In genomic region chr1:43545686-43546387, GRCh38 we compare ENCODE assay signal across 10 cellular contexts. TPM values are rescaled to one million over a fixed set of nuclear protein-coding genes. Genes with fewer than 3 reads are reported as not detected.
DNase-seq lines count a peak whose midpoint lies in the region; ATAC-seq and TF ChIP-seq lines count a peak whose summit lies in the region.
"Had no signal": no experiment of that assay in that cellular context is flagged by ENCODE, and none has a peak within 500 bp of the region (broad histone marks: within the 10 kb centered on the region; RNA-seq: fewer than 3 reads in every experiment).

No MANE protein-coding gene starts in this region.

- H4K91ac ChIP-seq in H9 (ENCODE audit: insufficient read length, low read depth, low read length), result no peak overlapping the region

- no peaks in the 10 kb centered on the region; a peak in 1 of 5 replicates for H3K9me3 Mint-ChIP-seq in H9
- H3K9me3 Mint-ChIP-seq in activated CD8-positive, alpha-beta T cell treated with anti-CD3 and anti-CD28 coated beads, Interleukin-2, amount 10 ng/mL, durations not matched to agents 7 days and 5 days (ENCODE audit: insufficient read depth), result no peaks in the 10 kb centered on the region
- H3K9me3 Mint-ChIP-seq: IgD-negative memory B cell had no signal

- CTCF ChIA-PET in activated CD8-positive, alpha-beta T cell treated with anti-CD3 and anti-CD28 coated beads, Interleukin-2, amount 10 ng/mL, durations not matched to agents 7 days and 5 days (lab: Charles Lee), result no interaction called here

- no peaks in the 10 kb centered on the region for H3K27me3 Mint-ChIP-seq in H9 (ENCODE audit: low read depth)
- H3K27me3 Mint-ChIP-seq in activated CD8-positive, alpha-beta T cell treated with anti-CD3 and anti-CD28 coated beads, Interleukin-2, amount 10 ng/mL, durations not matched to agents 7 days and 5 days (ENCODE audit: low read depth), result peaks cover 6% of the 10 kb centered on the region

- H3K4me3 ChIP-seq in right atrium auricular region, result no peak overlapping the region
- H3K4me3 ChIP-seq in rectal smooth muscle tissue (ENCODE audit: low read length), result peak overlapping the region; percentile 28
- H3K4me3 ChIP-seq: upper lobe of left lung had no signal

- no peak overlapping the region for H3K27ac ChIP-seq in H9 (ENCODE audit: insufficient read length, low read depth, low read length)
- H3K27ac ChIP-seq in right atrium auricular region, result no peak overlapping the region
- no peak overlapping the region for H3K27ac ChIP-seq in rectal smooth muscle tissue (ENCODE audit: low read depth, low read length)

- DNase-seq in H9 (peak; percentile 97), NCI-H774 (lab: John Stamatoyannopoulos, UW) (peak; percentile 95), right atrium auricular region (ENCODE audit: low spot score) (peak; percentile 80), mesenteric fat pad (ENCODE audit: low spot score) (no peak)
- no peak for DNase-seq in activated CD8-positive, alpha-beta T cell treated with anti-CD3 and anti-CD28 coated beads, Interleukin-2, amount 10 ng/mL, durations not matched to agents 7 days and 5 days

- H4K20me1 ChIP-seq in H9 (ENCODE audit: control insufficient read depth, insufficient read depth, insufficient read length), result no peaks in the 10 kb centered on the region

- H3K27ac Mint-ChIP-seq in H9, result peak overlapping the region; percentile 91 to 94 (median 92)
- H3K27ac Mint-ChIP-seq in activated CD8-positive, alpha-beta T cell treated with anti-CD3 and anti-CD28 coated beads, Interleukin-2, amount 10 ng/mL, durations not matched to agents 7 days and 5 days, result no peak overlapping the region
- H3K27ac Mint-ChIP-seq: IgD-negative memory B cell had no signal

- TF ChIP-seq CTCF in H9 (conservative IDR thresholded peaks at IDR 0.05), result no peak
- TF ChIP-seq CTCF in right atrium auricular region (IDR thresholded peaks at IDR 0.05), result no peak

- H2BK15ac ChIP-seq in H9 (ENCODE audit: low read depth, low read length), result no peak overlapping the region

- POLR2A ChIA-PET in activated CD8-positive, alpha-beta T cell treated with anti-CD3 and anti-CD28 coated beads, Interleukin-2, amount 10 ng/mL, durations not matched to agents 7 days and 5 days (lab: Charles Lee), result no interaction called here

- no peak overlapping the region for H3K9ac ChIP-seq in H9 (ENCODE audit: extremely low read depth, insufficient read length, low read length)
- no peak overlapping the region for H3K9ac ChIP-seq in rectal smooth muscle tissue (ENCODE audit: low read length)

- H3K36me3 ChIP-seq in right atrium auricular region (no peaks in the 10 kb centered on the region), rectal smooth muscle tissue (ENCODE audit: control insufficient read depth, insufficient read depth, low read length) (no peaks in the 10 kb centered on the region)
- H3K36me3 ChIP-seq: upper lobe of left lung had no signal

- H3K23ac ChIP-seq in H9 (ENCODE audit: insufficient read length, low read depth, low read length), result no peak overlapping the region

- peak overlapping the region; percentile 32 to 68 for H3K4me3 Mint-ChIP-seq in H9
- no peak overlapping the region for H3K4me3 Mint-ChIP-seq in activated CD8-positive, alpha-beta T cell treated with anti-CD3 and anti-CD28 coated beads, Interleukin-2, amount 10 ng/mL, durations not matched to agents 7 days and 5 days

- no peaks in the 10 kb centered on the region for H3K23me2 ChIP-seq in H9 (ENCODE audit: insufficient read length, low read depth, low read length, poor library complexity, severe bottlenecking)

- H3K4me1 Mint-ChIP-seq in H9, result peaks cover 61 to 66% of the 10 kb centered on the region in 2 experiments
- peaks cover 6% of the 10 kb centered on the region for H3K4me1 Mint-ChIP-seq in activated CD8-positive, alpha-beta T cell treated with anti-CD3 and anti-CD28 coated beads, Interleukin-2, amount 10 ng/mL, durations not matched to agents 7 days and 5 days (ENCODE audit: low read depth)

- no peak overlapping the region for H3K4ac ChIP-seq in H9 (ENCODE audit: low read depth, low read length)

- H3K9me3 ChIP-seq in H9 (ENCODE audit: control insufficient read depth, low read depth, low read length), result no peaks in the 10 kb centered on the region
- no peaks in the 10 kb centered on the region for H3K9me3 ChIP-seq in right atrium auricular region
- H3K9me3 ChIP-seq: upper lobe of left lung had no signal

- H3K14ac ChIP-seq in H9 (ENCODE audit: insufficient read depth, low read length), result peak overlapping the region; percentile 64; the same call in 1 of the 2 replicates

- H3K27me3 ChIP-seq in H9 (ENCODE audit: insufficient read depth, low read length), result no peaks in the 10 kb centered on the region
- no peaks in the 10 kb centered on the region for H3K27me3 ChIP-seq in right atrium auricular region
- no peaks in the 10 kb centered on the region for H3K27me3 ChIP-seq in rectal smooth muscle tissue (ENCODE audit: control insufficient read depth, insufficient read depth, low read length)
- H3K27me3 ChIP-seq: upper lobe of left lung had no signal

- no peak overlapping the region for H3K56ac ChIP-seq in H9 (ENCODE audit: insufficient read length, low read depth, low read length)

- no peak overlapping the region for H2BK20ac ChIP-seq in H9 (ENCODE audit: low read depth, low read length, poor library complexity, severe bottlenecking)

- no peak for ATAC-seq in HG03460 (IDR thresholded peaks at IDR 0.05; ENCODE audit: unreplicated experiment)
- ATAC-seq in activated CD8-positive, alpha-beta T cell treated with anti-CD3 and anti-CD28 coated beads, Interleukin-2, amount 10 ng/mL, durations not matched to agents 7 days and 5 days, result no peak
- no peak for ATAC-seq in HG02981 (IDR thresholded peaks at IDR 0.05; ENCODE audit: unreplicated experiment)

- no peak overlapping the region for H4K8ac ChIP-seq in H9 (replicated peaks; ENCODE audit: insufficient read length, low read depth, low read length)

- H3K36me3 Mint-ChIP-seq in H9 (ENCODE audit: insufficient read depth in 1 of 3, low read depth in 3 of 3), result peaks cover 9 to 37% (median 18%) of the 10 kb centered on the region in 3 experiments; a peak in 6 of 7 replicates
- H3K36me3 Mint-ChIP-seq in activated CD8-positive, alpha-beta T cell treated with anti-CD3 and anti-CD28 coated beads, Interleukin-2, amount 10 ng/mL, durations not matched to agents 7 days and 5 days (ENCODE audit: low read depth), result no peaks in the 10 kb centered on the region
- H3K36me3 Mint-ChIP-seq: IgD-negative memory B cell had no signal

- peak overlapping the region; percentile 34 for H3K4me2 ChIP-seq in H9 (ENCODE audit: insufficient read depth, insufficient read length, low read length)

- H2BK120ac ChIP-seq in H9 (ENCODE audit: low read depth, low read length, poor library complexity, severe bottlenecking), result no peak overlapping the region

- H3K79me2 ChIP-seq in H9 (ENCODE audit: insufficient read depth, low read length), result no peaks in the 10 kb centered on the region; the same call in 1 of the 2 replicates

- peak overlapping the region; percentile 73 for H3K18ac ChIP-seq in H9 (ENCODE audit: insufficient read length, low read depth, low read length)

- H4K5ac ChIP-seq in H9 (ENCODE audit: insufficient read length, low read depth, low read length), result no peak overlapping the region

- H2BK12ac ChIP-seq in H9 (ENCODE audit: insufficient read length, low read depth, low read length), result no peak overlapping the region

- H2AFZ ChIP-seq in H9 (ENCODE audit: low read length), result no peak overlapping the region

- no peak overlapping the region for H2AK5ac ChIP-seq in H9 (ENCODE audit: insufficient read length, low read length)

- H3T11ph ChIP-seq in H9 (ENCODE audit: low read length), result no peak overlapping the region

- H3K79me1 ChIP-seq in H9 (ENCODE audit: insufficient read depth, low read depth, low read length, poor library complexity, severe bottlenecking), result no peaks in the 10 kb centered on the region

- no CpG with 5 or more reads among the region's 12 CpGs for WGBS in H9 (ENCODE audit: extremely low coverage, insufficient read length, low lambda C conversion rate)

- H3K4me1 ChIP-seq in H9 (ENCODE audit: insufficient read depth, low read length) (no peaks in the 10 kb centered on the region; the same call in 1 of the 2 replicates), right atrium auricular region (peaks cover 0 to 35% of the 10 kb centered on the region in 2 donors), rectal smooth muscle tissue (ENCODE audit: control insufficient read depth, insufficient read depth, low read length) (peaks cover 9% of the 10 kb centered on the region)

- H2BK5ac ChIP-seq in H9 (ENCODE audit: insufficient read length, low read length), result no peak overlapping the region

RNA-seq across cellular contexts. Expression of gene PTPRF, which starts 15.2 kb away (rescaled TPM):
- total RNA-seq in H9 (2021), result 192 and 193 TPM in 2 replicates
- total RNA-seq in right atrium auricular region, result 10 to 100 TPM in 1 of 2 donors, 1 to 10 TPM in 1; 7.4 to 27.7 TPM
- under 1 TPM; 0.61 to 0.65 TPM for total RNA-seq in activated CD8-positive, alpha-beta T cell treated with anti-CD3 and anti-CD28 coated beads, Interleukin-2, amount 10 ng/mL, durations not matched to agents 7 days and 5 days
- total RNA-seq in mesenteric fat pad, result 270 TPM

Comparison
In these comparisons a context has a peak if more than half of its experiments do, and no peak if none do; other contexts are left out.
1. DNase-seq: peak in H9 (single experiment), NCI-H774 (single experiment) and right atrium auricular region (single experiment); none in activated CD8-positive, alpha-beta T cell treated with anti-CD3 and anti-CD28 coated beads, Interleukin-2, amount 10 ng/mL, durations not matched to agents 7 days and 5 days (single experiment) and mesenteric fat pad (single experiment).